20 cellular contexts compared by ENCODE assay signal in the genomic region with DNA sequence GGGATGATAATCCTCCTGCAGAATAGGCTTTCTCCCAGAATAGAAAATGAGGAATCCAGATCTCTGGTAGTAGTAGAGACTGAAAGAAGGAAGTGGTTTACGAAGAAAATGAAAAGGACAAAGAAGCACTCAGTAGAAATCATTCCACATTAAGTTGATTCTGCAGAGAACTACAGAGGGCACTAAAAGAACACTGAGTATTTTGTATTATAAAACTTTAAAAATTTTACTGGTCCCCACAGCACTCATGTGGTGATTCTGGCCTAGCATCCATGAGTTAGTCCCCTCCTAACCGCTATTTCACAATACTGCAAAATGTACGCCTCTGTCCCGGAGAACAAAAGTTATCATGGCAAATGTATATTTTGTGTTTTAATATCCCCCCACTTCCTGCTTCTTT. TPM values are rescaled to one million over a fixed set of nuclear protein-coding genes. Genes with fewer than 3 reads are reported as not detected.
DNase-seq lines count a peak whose midpoint lies in the region; ATAC-seq and TF ChIP-seq lines count a peak whose summit lies in the region.
"Had no signal": no experiment of that assay in that cellular context is flagged by ENCODE, and none has a peak within 500 bp of the region (broad histone marks: within the 10 kb centered on the region; RNA-seq: fewer than 3 reads in every experiment).

No MANE protein-coding gene starts in this region.

- H3K9me3 ChIP-seq in AG04450 (ENCODE audit: control insufficient read depth, insufficient read depth, low read length) = no peaks in the 10 kb centered on the region
- no peaks in the 10 kb centered on the region for H3K9me3 ChIP-seq in IMR-90 (ENCODE audit: control insufficient read depth, insufficient read depth, low read length)
- no peaks in the 10 kb centered on the region for H3K9me3 ChIP-seq in PC-9 (ENCODE audit: insufficient read depth, low read depth)
- H3K9me3 ChIP-seq: colonic mucosa, sigmoid colon had no signal

- in situ Hi-C loops in IMR-90 (cut with MboI; ENCODE audit: low sequenced_read_pairs) = no loop called here

- H3K4me3 ChIP-seq in AG04450 (ENCODE audit: low read depth, low read length) (no peak overlapping the region), IMR-90 (ENCODE audit: insufficient read depth, low read depth, low read length) (no peak overlapping the region), PC-9 (no peak overlapping the region)
- H3K4me3 ChIP-seq: colonic mucosa, sigmoid colon had no signal

- CTCF ChIA-PET in AG04450 (lab: Charles Lee) = no interaction called here
- CTCF ChIA-PET in IMR-90 (lab: Yijun Ruan, JAX) = no interaction called here
- CTCF ChIA-PET in PC-9 (lab: Charles Lee) = no interaction called here

- H4K20me1 ChIP-seq in IMR-90 (ENCODE audit: insufficient read depth, low read length) (no peaks in the 10 kb centered on the region), PC-9 (ENCODE audit: insufficient read depth) (no peaks in the 10 kb centered on the region)

- H3K9me1 ChIP-seq in IMR-90 (ENCODE audit: insufficient read depth, low read length) = peaks cover 14% of the 10 kb centered on the region; the same call in 1 of the 2 replicates

- H2AK9ac ChIP-seq in IMR-90 (replicated peaks; ENCODE audit: low read depth, low read length, poor library complexity) = no peak overlapping the region

- no peak overlapping the region for H3K56ac ChIP-seq in IMR-90 (ENCODE audit: extremely low read depth, insufficient read depth, low read length)

- no peak overlapping the region for H3K27ac Mint-ChIP-seq in activated T-helper 2 cell treated with anti-CD3 and anti-CD28 coated beads, Interferon-gamma antibody, Interleukin-2, Interleukin-4, amounts not matched to agents 10 μg/mL and 5 μg/mL and 100 μg/mL, durations not matched to agents 14 hours and 24 hours and 36 hours
- H3K27ac Mint-ChIP-seq: activated CD4-positive, alpha-beta memory T cell treated with anti-CD3 and anti-CD28 coated beads for 36 hours had no signal

- H3K4me3 Mint-ChIP-seq in activated T-helper 2 cell treated with anti-CD3 and anti-CD28 coated beads, Interferon-gamma antibody, Interleukin-2, Interleukin-4, amounts not matched to agents 10 μg/mL and 5 μg/mL and 100 μg/mL, durations not matched to agents 14 hours and 24 hours and 36 hours (ENCODE audit: low read depth) = no peak overlapping the region
- H3K4me3 Mint-ChIP-seq: activated CD4-positive, alpha-beta memory T cell treated with anti-CD3 and anti-CD28 coated beads for 36 hours had no signal

- H3K79me1 ChIP-seq in IMR-90 (ENCODE audit: low read depth in 1 of 2, low read length in 2 of 2) = no peaks in the 10 kb centered on the region

- H3K23ac ChIP-seq in IMR-90 (ENCODE audit: low read depth, low read length) = no peak overlapping the region

- H3F3A ChIP-seq in PC-9 (ENCODE audit: insufficient read depth, low read depth) = no peaks in the 10 kb centered on the region

- no peak overlapping the region for H3K4me2 ChIP-seq in IMR-90 (ENCODE audit: low read depth, low read length)
- no peak overlapping the region for H3K4me2 ChIP-seq in PC-9

- H3K79me2 ChIP-seq in PC-9 (ENCODE audit: low read depth) = no peaks in the 10 kb centered on the region

- no peak for TF ChIP-seq RAD21 in IMR-90 (IDR thresholded peaks at IDR 0.05; ENCODE audit: low read length)

- intact Hi-C loops in IMR-90 (cut with micrococcal nuclease) = no loop called here
- intact Hi-C loops in PC-9 (cut with micrococcal nuclease; ENCODE audit: unreplicated experiment) = loop anchor here (5.0 kb wide), 1 partner anchor 42 kb away; a partner anchor contains a TSS
- intact Hi-C loops in activated T-helper 2 cell treated with anti-CD3 and anti-CD28 coated beads, Interferon-gamma antibody, Interleukin-2, Interleukin-4, amounts not matched to agents 10 μg/mL and 5 μg/mL and 100 μg/mL, durations not matched to agents 14 hours and 24 hours and 36 hours (cut with micrococcal nuclease) = no loop called here

- DNase-seq in AG04450 (ENCODE audit: low read depth, low spot score) (no peak), IMR-90 (no peak), PC-9 (no peak), fibroblast of gingiva (ENCODE audit: low read depth) (peak; percentile 14), NCI-H774 (lab: John Stamatoyannopoulos, UW) (no peak), NCI-H128 (lab: John Stamatoyannopoulos, UW; ENCODE audit: unreplicated experiment) (no peak)
- no peak for DNase-seq in activated T-helper 2 cell treated with anti-CD3 and anti-CD28 coated beads, Interferon-gamma antibody, Interleukin-2, Interleukin-4, amounts not matched to agents 10 μg/mL and 5 μg/mL and 100 μg/mL, durations not matched to agents 14 hours and 24 hours and 36 hours (ENCODE audit: low spot score)
- DNase-seq: ACHN; activated CD4-positive, alpha-beta memory T cell treated with anti-CD3 and anti-CD28 coated beads for 36 hours; amygdala; colonic mucosa; DMS153; kidney glomerular epithelial cell; NCI-H146; NCI-H446 treated with DMSO at 0.1 percent for 48 hours; sigmoid colon; stimulated activated CD4-positive, alpha-beta T cell treated with anti-CD3 and anti-CD28 coated beads, Interleukin-2, amount 100 ng/mL, for 48 hours; stimulated activated CD8-positive, alpha-beta memory T cell treated with anti-CD3 and anti-CD28 coated beads, Interleukin-4, amount 100 ng/mL, for 48 hours had no signal

- H4K5ac ChIP-seq in IMR-90 (ENCODE audit: low read depth, low read length) = no peak overlapping the region

- H2AFZ ChIP-seq in IMR-90 (replicated peaks; ENCODE audit: low read length, poor library complexity) = no peak overlapping the region
- no peak overlapping the region for H2AFZ ChIP-seq in PC-9

- H3K18ac ChIP-seq in IMR-90 (ENCODE audit: low read depth, low read length) = no peak overlapping the region

- H4K8ac ChIP-seq in IMR-90 (ENCODE audit: low read depth in 2 of 2, low read length in 2 of 2) = no peak overlapping the region

- H3K4me1 ChIP-seq in IMR-90 (ENCODE audit: control insufficient read depth, insufficient read depth, low read length) = peaks cover 5% of the 10 kb centered on the region
- H3K4me1 ChIP-seq in PC-9 (replicated peaks; ENCODE audit: insufficient read depth) = no peaks in the 10 kb centered on the region
- H3K4me1 ChIP-seq: colonic mucosa, sigmoid colon had no signal

- no peak for TF ChIP-seq POLR2A in IMR-90 (IDR thresholded peaks at IDR 0.05; ENCODE audit: low read depth, low read length)

- dilution Hi-C loops in IMR-90 (cut with HindIII; ENCODE audit: low sequenced_read_pairs, unreplicated experiment) = no loop called here

- H3K27me3 ChIP-seq in AG04450 (ENCODE audit: control insufficient read depth, insufficient read depth, low read length) = no peaks in the 10 kb centered on the region
- no peaks in the 10 kb centered on the region for H3K27me3 ChIP-seq in IMR-90 (ENCODE audit: control insufficient read depth, insufficient read depth, low read length)
- H3K27me3 ChIP-seq in PC-9 (ENCODE audit: insufficient read depth, low read depth) = no peaks in the 10 kb centered on the region
- H3K27me3 ChIP-seq: colonic mucosa, sigmoid colon had no signal

- no peak overlapping the region for H3K27ac ChIP-seq in AG04450 (ENCODE audit: low read depth, low read length)
- H3K27ac ChIP-seq in IMR-90 (ENCODE audit: insufficient read depth, low read length) = no peak overlapping the region
- no peak overlapping the region for H3K27ac ChIP-seq in PC-9
- H3K27ac ChIP-seq: colonic mucosa, epithelial cell of prostate, sigmoid colon had no signal

- H2AK5ac ChIP-seq in IMR-90 (ENCODE audit: low read depth, low read length) = no peak overlapping the region

- H3K36me3 ChIP-seq in IMR-90 (ENCODE audit: control insufficient read depth, insufficient read depth, low read length) (no peaks in the 10 kb centered on the region), PC-9 (ENCODE audit: low read depth) (no peaks in the 10 kb centered on the region)
- H3K36me3 ChIP-seq: colonic mucosa, sigmoid colon had no signal

- H2BK15ac ChIP-seq in IMR-90 (ENCODE audit: low read depth, low read length) = no peak overlapping the region

- H3K14ac ChIP-seq in IMR-90 (replicated peaks; ENCODE audit: low read depth, low read length) = no peak overlapping the region

- no peak overlapping the region for H3K9ac ChIP-seq in IMR-90 (ENCODE audit: low read depth, low read length)

- H2BK120ac ChIP-seq in IMR-90 (ENCODE audit: low read depth, low read length) = no peak overlapping the region

- H3K9me3 Mint-ChIP-seq in activated T-helper 2 cell treated with anti-CD3 and anti-CD28 coated beads, Interferon-gamma antibody, Interleukin-2, Interleukin-4, amounts not matched to agents 10 μg/mL and 5 μg/mL and 100 μg/mL, durations not matched to agents 14 hours and 24 hours and 36 hours = no peaks in the 10 kb centered on the region
- H3K9me3 Mint-ChIP-seq: activated CD4-positive, alpha-beta memory T cell treated with anti-CD3 and anti-CD28 coated beads for 36 hours had no signal

- no peak overlapping the region for H2BK5ac ChIP-seq in IMR-90 (ENCODE audit: low read depth, low read length, poor library complexity, severe bottlenecking)

- TF ChIP-seq CTCF in AG04450 (IDR thresholded peaks at IDR 0.05; ENCODE audit: low read depth, low read length) (0 out of 2 replicates have a peak, but pooled peaks have one; percentile 12), IMR-90 (conservative IDR thresholded peaks at IDR 0.05; ENCODE audit: low read depth, low read length) (no peak), PC-9 (conservative IDR thresholded peaks at IDR 0.05) (0 out of 2 replicates have a peak, but pooled peaks have one; percentile 15)

- H4K91ac ChIP-seq in IMR-90 (ENCODE audit: insufficient read depth, low read depth, low read length) = no peak overlapping the region

- no CpG with 5 or more reads among the region's 4 CpGs for WGBS in IMR-90 (ENCODE audit: extremely low coverage in 2 of 2, insufficient read length in 1 of 2), 2 experiments

- peaks cover 11% of the 10 kb centered on the region for H3K4me1 Mint-ChIP-seq in activated T-helper 2 cell treated with anti-CD3 and anti-CD28 coated beads, Interferon-gamma antibody, Interleukin-2, Interleukin-4, amounts not matched to agents 10 μg/mL and 5 μg/mL and 100 μg/mL, durations not matched to agents 14 hours and 24 hours and 36 hours (ENCODE audit: low read depth)

- ATAC-seq in IMR-90 (ENCODE audit: low read depth) (no peak), HG03045 (IDR thresholded peaks at IDR 0.05; ENCODE audit: unreplicated experiment) (no peak)

- POLR2A ChIA-PET in AG04450 (lab: Yijun Ruan, JAX) (no interaction called here), IMR-90 (lab: Charles Lee; ENCODE audit: unreplicated experiment) (no interaction called here), PC-9 (lab: Charles Lee; ENCODE audit: unreplicated experiment) (no interaction called here)

- H3K4ac ChIP-seq in IMR-90 (ENCODE audit: low read depth, low read length) = no peak overlapping the region

- H3K9me2 ChIP-seq in PC-9 (ENCODE audit: insufficient read depth) = no peaks in the 10 kb centered on the region

- BruUV-seq in IMR-90 (replicated peaks; lab: Mats Ljungman, UMichigan) (no TSS peak), PC-9 (replicated peaks; lab: Mats Ljungman, UMichigan) (no TSS peak)

- no peaks in the 10 kb centered on the region for H3K36me3 Mint-ChIP-seq in activated T-helper 2 cell treated with anti-CD3 and anti-CD28 coated beads, Interferon-gamma antibody, Interleukin-2, Interleukin-4, amounts not matched to agents 10 μg/mL and 5 μg/mL and 100 μg/mL, durations not matched to agents 14 hours and 24 hours and 36 hours (ENCODE audit: low read depth)
- H3K36me3 Mint-ChIP-seq: activated CD4-positive, alpha-beta memory T cell treated with anti-CD3 and anti-CD28 coated beads for 36 hours had no signal

- H3K27me3 Mint-ChIP-seq in activated T-helper 2 cell treated with anti-CD3 and anti-CD28 coated beads, Interferon-gamma antibody, Interleukin-2, Interleukin-4, amounts not matched to agents 10 μg/mL and 5 μg/mL and 100 μg/mL, durations not matched to agents 14 hours and 24 hours and 36 hours (ENCODE audit: low read depth) = no peaks in the 10 kb centered on the region

- H2BK20ac ChIP-seq in IMR-90 (ENCODE audit: low read depth, low read length) = no peak overlapping the region

RNA-seq across cellular contexts. Expression of a gene that starts 42.9 kb away (rescaled TPM):
- polyA plus RNA-seq in AG04450 (2011; rRNA removed) = 67.2 and 91.0 TPM in 2 replicates
- polyA minus RNA-seq in AG04450 (2011; rRNA and poly(A)+ RNA removed) = 46.6 and 86.1 TPM in 2 replicates
- total RNA-seq in IMR-90 (2012; rRNA removed) = 93.4 and 106 TPM in 2 replicates
- polyA plus RNA-seq in IMR-90 (2012; rRNA removed) = 22.6 and 30.5 TPM in 2 replicates
- polyA plus RNA-seq in IMR-90 (2012; cell fraction: cytosol; rRNA removed) = 12.8 and 14.6 TPM in 2 replicates
- 10.0 and 41.8 TPM in 2 replicates for polyA plus RNA-seq in IMR-90 (2012; cell fraction: nucleus; rRNA removed; ENCODE audit: low replicate concordance)
- total RNA-seq in PC-9 (2021) = 41.6 and 43.5 TPM in 2 replicates
- total RNA-seq in activated T-helper 2 cell treated with anti-CD3 and anti-CD28 coated beads, Interferon-gamma antibody, Interleukin-2, Interleukin-4, amounts not matched to agents 10 μg/mL and 5 μg/mL and 100 μg/mL, durations not matched to agents 14 hours and 24 hours and 36 hours = 39.6 and 41.8 TPM in 2 replicates
